In genomic region chr4:20159516-20159915, GRCh38 we compare ENCODE assay signal across 23 cellular contexts.
A peak's percentile ranks its signal among the peaks of the same experiment; 100 is the strongest.
DNase-seq lines count a peak whose midpoint lies in the region; ATAC-seq and TF ChIP-seq lines count a peak whose summit lies in the region.
"Had no signal": no experiment of that assay in that cellular context is flagged by ENCODE, and none has a peak within 500 bp of the region (broad histone marks: within the 10 kb centered on the region; RNA-seq: fewer than 3 reads in every experiment).

No MANE protein-coding gene starts in this region.

- H3K9ac ChIP-seq in H9 (ENCODE audit: extremely low read depth, insufficient read length, low read length), result no peak overlapping the region
- H3K9ac ChIP-seq: BLaER1 treated with 17β-estradiol and CSF1 and Interleukin-3, amounts not matched to agents 10 nM and 100 nM; GM23248; KMS-11 had no signal

- no peaks in the 10 kb centered on the region for H3K79me2 ChIP-seq in H9 (ENCODE audit: insufficient read depth, low read length)

- H3K27me3 ChIP-seq in BE2C (no peaks in the 10 kb centered on the region), H9 (ENCODE audit: insufficient read depth, low read length) (no peaks in the 10 kb centered on the region), WERI-Rb-1 (ENCODE audit: insufficient read depth, low read depth, severe bottlenecking) (no peaks in the 10 kb centered on the region), heart right ventricle (no peaks in the 10 kb centered on the region)
- H3K27me3 ChIP-seq: BLaER1 treated with 17β-estradiol and CSF1 and Interleukin-3, amounts not matched to agents 10 nM and 100 nM; SJCRH30 had no signal

- H2BK120ac ChIP-seq in H9 (ENCODE audit: low read depth, low read length, poor library complexity, severe bottlenecking), result no peak overlapping the region

- H4K91ac ChIP-seq in H9 (ENCODE audit: insufficient read length, low read depth, low read length), result no peak overlapping the region

- no peak overlapping the region for H3T11ph ChIP-seq in H9 (ENCODE audit: low read length)

- no peaks in the 10 kb centered on the region for H3K4me1 Mint-ChIP-seq in H9
- H3K4me1 Mint-ChIP-seq: T-cell had no signal

- H4K8ac ChIP-seq in H9 (replicated peaks; ENCODE audit: insufficient read length, low read depth, low read length), result no peak overlapping the region

- H3K27me3 Mint-ChIP-seq in H9 (ENCODE audit: low read depth), result no peaks in the 10 kb centered on the region
- H3K27me3 Mint-ChIP-seq: CD4-positive, alpha-beta T cell; IgD-negative memory B cell; T-cell had no signal

- H3K79me1 ChIP-seq in H9 (ENCODE audit: insufficient read depth, low read depth, low read length, poor library complexity, severe bottlenecking), result no peaks in the 10 kb centered on the region

- no peak overlapping the region for H3K18ac ChIP-seq in H9 (ENCODE audit: insufficient read length, low read depth, low read length)

- no peak overlapping the region for H2BK5ac ChIP-seq in H9 (ENCODE audit: insufficient read length, low read length)

- no peak overlapping the region for H3K4ac ChIP-seq in H9 (ENCODE audit: low read depth, low read length)

- H3K36me3 ChIP-seq in BE2C (no peaks in the 10 kb centered on the region), WERI-Rb-1 (no peaks in the 10 kb centered on the region), heart right ventricle (no peaks in the 10 kb centered on the region)
- H3K36me3 ChIP-seq: BLaER1 treated with 17β-estradiol and CSF1 and Interleukin-3, amounts not matched to agents 10 nM and 100 nM; HAP-1; SJCRH30 had no signal

- H3K4me1 ChIP-seq in BE2C, result no peaks in the 10 kb centered on the region; the same call in 1 of the 2 replicates
- H3K4me1 ChIP-seq in H9 (ENCODE audit: insufficient read depth, low read length), result no peaks in the 10 kb centered on the region
- no peaks in the 10 kb centered on the region for H3K4me1 ChIP-seq in heart right ventricle
- H3K4me1 ChIP-seq: BLaER1 treated with 17β-estradiol and CSF1 and Interleukin-3, amounts not matched to agents 10 nM and 100 nM; HAP-1; SJCRH30 had no signal

- H2BK12ac ChIP-seq in H9 (ENCODE audit: insufficient read length, low read depth, low read length), result no peak overlapping the region

- H3K56ac ChIP-seq in H9 (ENCODE audit: insufficient read length, low read depth, low read length), result no peak overlapping the region

- H3K27ac ChIP-seq in H9 (ENCODE audit: insufficient read length, low read depth, low read length) (no peak overlapping the region), WERI-Rb-1 (peak overlapping the region; percentile 27; the same call in 1 of the 2 replicates), heart right ventricle (no peak overlapping the region)
- H3K27ac ChIP-seq: BLaER1 treated with 17β-estradiol and CSF1 and Interleukin-3, amounts not matched to agents 10 nM and 100 nM; GM23248; HL-60; KMS-11; SJCRH30 had no signal

- H2AK5ac ChIP-seq in H9 (ENCODE audit: insufficient read length, low read length), result no peak overlapping the region

- H3K23ac ChIP-seq in H9 (ENCODE audit: insufficient read length, low read depth, low read length), result no peak overlapping the region

- H2BK20ac ChIP-seq in H9 (ENCODE audit: low read depth, low read length, poor library complexity, severe bottlenecking), result no peak overlapping the region

- H3K23me2 ChIP-seq in H9 (ENCODE audit: insufficient read length, low read depth, low read length, poor library complexity, severe bottlenecking), result no peaks in the 10 kb centered on the region

- 0 out of 2 replicates have a peak overlapping the region, but pooled peaks have one; percentile 52 for H2BK15ac ChIP-seq in H9 (ENCODE audit: low read depth, low read length)

- no peak for ATAC-seq in heart right ventricle
- ATAC-seq: PC-3, T-cell had no signal

- H3K14ac ChIP-seq in H9 (ENCODE audit: insufficient read depth, low read length), result no peak overlapping the region

- peak; percentile 38 for DNase-seq in BE2C
- no peak for DNase-seq in H9
- DNase-seq in NCI-H524 treated with DMSO at 0.1 percent for 48 hours (lab: John Stamatoyannopoulos, UW), result peak; percentile 97
- DNase-seq in WERI-Rb-1, result peak; percentile 87
- DNase-seq in heart right ventricle, result no peak
- DNase-seq in NCI-H526 (lab: John Stamatoyannopoulos, UW), result no peak
- DNase-seq in stimulated activated CD8-positive, alpha-beta memory T cell treated with anti-CD3 and anti-CD28 coated beads, Interleukin-4, amount 100 ng/mL, for 48 hours, result no peak
- DNase-seq: CD4-positive, alpha-beta T cell; GM23248; HFFc6; MM.1S; NCI-H1694 treated with DMSO at 0.1 percent for 48 hours; NCI-H2081 treated with DMSO at 0.1 percent for 48 hours; NCI-H226; NCI-H510A; PC-3; SJCRH30; T-cell had no signal

- no peak overlapping the region for H4K5ac ChIP-seq in H9 (ENCODE audit: insufficient read length, low read depth, low read length)

- H3K9me3 ChIP-seq in BE2C (no peaks in the 10 kb centered on the region), H9 (ENCODE audit: control insufficient read depth, low read depth, low read length) (no peaks in the 10 kb centered on the region), WERI-Rb-1 (ENCODE audit: severe bottlenecking) (peaks cover 8% of the 10 kb centered on the region), heart right ventricle (no peaks in the 10 kb centered on the region)
- H3K9me3 ChIP-seq: BLaER1 treated with 17β-estradiol and CSF1 and Interleukin-3, amounts not matched to agents 10 nM and 100 nM; HAP-1; SJCRH30 had no signal

- intact Hi-C loops in heart right ventricle (cut with DNase I), result no loop called here

- H3K4me3 ChIP-seq in BE2C (ENCODE audit: low read depth, low read length) (no peak overlapping the region), WERI-Rb-1 (ENCODE audit: low read depth, low read length) (no peak overlapping the region), heart right ventricle (no peak overlapping the region)
- H3K4me3 ChIP-seq: BLaER1 treated with 17β-estradiol and CSF1 and Interleukin-3, amounts not matched to agents 10 nM and 100 nM; GM23248; HAP-1; SJCRH30 had no signal

- no peak for TF ChIP-seq CTCF in BE2C (IDR thresholded peaks at IDR 0.05; ENCODE audit: low read depth, low read length)
- TF ChIP-seq CTCF in H9 (conservative IDR thresholded peaks at IDR 0.05), result no peak
- no peak for TF ChIP-seq CTCF in WERI-Rb-1 (IDR thresholded peaks at IDR 0.05; ENCODE audit: low read depth, low read length)
- TF ChIP-seq CTCF in heart right ventricle (IDR thresholded peaks at IDR 0.05), result no peak

- H3K27ac Mint-ChIP-seq in H9, result no peak overlapping the region
- H3K27ac Mint-ChIP-seq: CD4-positive, alpha-beta T cell; HFFc6; IgD-negative memory B cell; T-cell had no signal

- H3K9me3 Mint-ChIP-seq in H9, result peaks cover 0 to 3% of the 10 kb centered on the region in 2 experiments; a peak in 2 of 5 replicates
- H3K9me3 Mint-ChIP-seq: HFFc6 had no signal

- H3K4me2 ChIP-seq in H9 (ENCODE audit: insufficient read depth, insufficient read length, low read length), result no peak overlapping the region
- H3K4me2 ChIP-seq: BLaER1 treated with 17β-estradiol and CSF1 and Interleukin-3, amounts not matched to agents 10 nM and 100 nM; KMS-11 had no signal

- no CpG with 5 or more reads among the region's 2 CpGs for WGBS in H9 (ENCODE audit: extremely low coverage, insufficient read length, low lambda C conversion rate)
- WGBS in heart right ventricle, 2 donors, result 83 to 85% methylated on average over 2 of the region's 2 CpGs

- H3K36me3 Mint-ChIP-seq in H9 (ENCODE audit: insufficient read depth in 1 of 3, low read depth in 3 of 3), result no peaks in the 10 kb centered on the region
- H3K36me3 Mint-ChIP-seq: IgD-negative memory B cell, T-cell had no signal

- H3K4me3 Mint-ChIP-seq in H9, result no peak overlapping the region
- H3K4me3 Mint-ChIP-seq: CD4-positive, alpha-beta T cell; HFFc6; IgD-negative memory B cell; T-cell had no signal

- H4K20me1 ChIP-seq in H9 (ENCODE audit: control insufficient read depth, insufficient read depth, insufficient read length), result no peaks in the 10 kb centered on the region
- H4K20me1 ChIP-seq: BLaER1 treated with 17β-estradiol and CSF1 and Interleukin-3, amounts not matched to agents 10 nM and 100 nM had no signal

- H2AFZ ChIP-seq in H9 (ENCODE audit: low read length), result no peak overlapping the region
- H2AFZ ChIP-seq: GM23248 had no signal

Comparison
In these comparisons a context has a peak if more than half of its experiments do, and no peak if none do; other contexts are left out.
1. DNase-seq: peak in BE2C (single experiment), NCI-H524 treated with DMSO at 0.1 percent for 48 hours (single experiment) and WERI-Rb-1 (single experiment); none in H9 (single experiment), heart right ventricle (0 of 2), NCI-H526 (0 of 2) and stimulated activated CD8-positive, alpha-beta memory T cell treated with anti-CD3 and anti-CD28 coated beads, Interleukin-4, amount 100 ng/mL, for 48 hours (single experiment).